ENCODE assay signal across 1 cellular context in the genomic region with DNA sequence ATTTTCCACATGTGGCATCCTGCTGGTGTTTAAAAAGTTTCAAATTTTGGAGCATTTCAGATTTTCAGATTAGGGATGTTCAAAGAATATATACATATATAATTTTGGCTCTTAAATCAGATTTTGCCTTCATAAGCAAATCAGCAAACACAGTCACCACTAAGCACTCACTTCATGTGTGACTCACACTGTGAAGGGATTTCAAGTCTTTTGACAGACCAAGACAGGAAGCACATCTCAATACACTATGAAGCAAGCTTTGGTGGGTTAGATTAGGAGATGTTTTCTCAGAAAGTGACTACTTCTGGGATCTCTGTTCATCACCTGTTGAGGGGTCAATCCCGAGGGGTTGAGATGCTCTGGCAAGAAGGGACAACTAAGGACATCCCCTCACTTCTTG.
TF ChIP-seq lines count a peak whose summit lies in the region.

No MANE protein-coding gene starts in this region.

TF ChIP-seq in GM12878, 131 proteins besides CTCF, POLR2A, EP300 and RAD21 (continued from another document):
- TF ChIP-seq, protein P1, sequence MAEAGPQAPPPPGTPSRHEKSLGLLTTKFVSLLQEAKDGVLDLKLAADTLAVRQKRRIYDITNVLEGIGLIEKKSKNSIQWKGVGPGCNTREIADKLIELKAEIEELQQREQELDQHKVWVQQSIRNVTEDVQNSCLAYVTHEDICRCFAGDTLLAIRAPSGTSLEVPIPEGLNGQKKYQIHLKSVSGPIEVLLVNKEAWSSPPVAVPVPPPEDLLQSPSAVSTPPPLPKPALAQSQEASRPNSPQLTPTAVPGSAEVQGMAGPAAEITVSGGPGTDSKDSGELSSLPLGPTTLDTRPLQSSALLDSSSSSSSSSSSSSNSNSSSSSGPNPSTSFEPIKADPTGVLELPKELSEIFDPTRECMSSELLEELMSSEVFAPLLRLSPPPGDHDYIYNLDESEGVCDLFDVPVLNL (IDR thresholded peaks at IDR 0.05; ENCODE audit: low read depth, low read length), result no peak
